ENCODE assay signal across 1 cellular context in the genomic region with DNA sequence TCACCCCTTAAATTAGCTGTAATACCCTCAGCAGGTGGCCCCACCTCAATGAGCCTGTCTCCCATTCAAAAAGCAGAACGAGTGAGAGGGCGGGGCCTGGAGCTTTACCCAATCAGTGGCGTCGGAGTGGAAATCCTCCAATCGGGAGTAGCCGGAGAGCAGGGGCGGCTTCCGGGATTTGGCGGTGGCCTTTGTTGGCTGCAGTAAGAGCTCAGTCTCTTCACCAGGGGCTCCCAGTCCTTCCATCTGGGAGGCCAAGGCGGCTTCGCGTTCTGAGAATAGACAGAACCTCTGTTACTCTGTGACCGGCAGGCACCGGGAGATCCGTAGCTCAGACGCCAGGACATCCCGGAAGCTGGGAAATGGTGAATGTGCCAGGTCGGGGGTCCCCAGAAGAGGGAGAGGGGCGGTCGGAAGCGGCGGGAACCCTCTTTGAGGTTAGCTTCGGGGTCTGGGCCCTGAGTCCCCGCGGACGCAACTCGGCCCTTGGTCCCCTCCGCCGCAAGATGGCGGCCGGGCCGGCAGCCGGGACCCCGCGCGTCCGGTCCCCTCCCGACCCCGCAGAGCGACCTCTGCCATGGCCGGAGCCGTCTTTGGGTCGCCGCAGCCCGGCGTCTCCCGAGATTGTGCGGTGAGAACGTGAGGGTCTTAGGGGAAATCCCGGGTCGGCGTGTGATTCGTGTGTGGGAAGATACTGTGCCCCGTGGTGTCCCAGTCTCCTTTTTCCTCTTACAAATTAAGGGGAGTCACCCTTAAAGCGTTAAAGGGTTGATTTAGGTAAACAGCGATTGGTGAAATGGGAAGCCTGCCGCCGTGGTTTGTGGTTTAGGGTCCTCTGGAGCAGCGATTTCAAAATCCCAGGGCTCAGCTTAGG.
A peak's percentile ranks its signal among the peaks of the same experiment; 100 is the strongest.
TF ChIP-seq lines count a peak whose summit lies in the region.

No MANE protein-coding gene starts in this region.

TF ChIP-seq in HepG2, 621 proteins besides CTCF, POLR2A, EP300 and RAD21 (continued from another document and continues in another):
- TF ChIP-seq ATF2 (CRISPR knock-in tag; IDR thresholded peaks at IDR 0.05) (0 out of 2 replicates have a peak, but pooled peaks have one; percentile 52), NFYC (CRISPR knock-in tag; IDR thresholded peaks at IDR 0.05) (peak; percentile 94), ZNF790 (CRISPR knock-in tag; IDR thresholded peaks at IDR 0.05; ENCODE audit: borderline replicate concordance) (peak; percentile 87; the same call in 1 of the 2 replicates), THAP8 (CRISPR knock-in tag; IDR thresholded peaks at IDR 0.05; ENCODE audit: borderline replicate concordance) (no peak), NCOA2 (CRISPR knock-in tag; IDR thresholded peaks at IDR 0.05) (peak; percentile 72; the same call in 1 of the 2 replicates), MYC (CRISPR knock-in tag; IDR thresholded peaks at IDR 0.05; ENCODE audit: borderline replicate concordance) (peak; percentile 69; the same call in 1 of the 2 replicates), PREB (CRISPR knock-in tag; IDR thresholded peaks at IDR 0.05) (no peak), KLF13 (CRISPR knock-in tag; IDR thresholded peaks at IDR 0.05) (no peak), MLLT10 (CRISPR knock-in tag; IDR thresholded peaks at IDR 0.05) (no peak), CBX5 (CRISPR knock-in tag; IDR thresholded peaks at IDR 0.05; ENCODE audit: borderline replicate concordance) (no peak; the same call in 1 of the 2 replicates), ATF1 (CRISPR knock-in tag; IDR thresholded peaks at IDR 0.05) (no peak), ZNF550 (CRISPR knock-in tag; IDR thresholded peaks at IDR 0.05; ENCODE audit: borderline replicate concordance) (no peak), ZNF788 (CRISPR knock-in tag; IDR thresholded peaks at IDR 0.05; ENCODE audit: borderline replicate concordance) (peak; percentile 78; the same call in 1 of the 2 replicates), RELA (CRISPR knock-in tag; IDR thresholded peaks at IDR 0.05) (peak; percentile 20; the same call in 1 of the 2 replicates), ZNF510 (CRISPR knock-in tag; IDR thresholded peaks at IDR 0.05; ENCODE audit: low read depth) (peak; percentile 74; the same call in 1 of the 2 replicates), ARNTL (CRISPR knock-in tag; IDR thresholded peaks at IDR 0.05) (peak; percentile 85; the same call in 1 of the 2 replicates), RBFOX2 (IDR thresholded peaks at IDR 0.05; ENCODE audit: low read depth, low read length) (peak; percentile 85), TFAP4 (IDR thresholded peaks at IDR 0.05; ENCODE audit: borderline replicate concordance, low read depth) (peak; percentile 50; the same call in 1 of the 2 replicates), CEBPB (IDR thresholded peaks at IDR 0.05; ENCODE audit: borderline replicate concordance, low read depth, low read length) (no peak), ZC3H13 (CRISPR knock-in tag; IDR thresholded peaks at IDR 0.05) (peak; percentile 99), ZNF296 (CRISPR knock-in tag; conservative IDR thresholded peaks at IDR 0.05) (peak; percentile 85), SIN3B (IDR thresholded peaks at IDR 0.05; ENCODE audit: low read length) (0 out of 2 replicates have a peak, but pooled peaks have one; percentile 31), ZNF644 (CRISPR knock-in tag; IDR thresholded peaks at IDR 0.05; ENCODE audit: low read depth) (no peak; the same call in 1 of the 2 replicates), KLF12 (CRISPR knock-in tag; IDR thresholded peaks at IDR 0.05; ENCODE audit: borderline replicate concordance) (peak; percentile 97), SCMH1 (CRISPR knock-in tag; IDR thresholded peaks at IDR 0.05; ENCODE audit: borderline replicate concordance) (no peak), ZBTB10 (CRISPR knock-in tag; IDR thresholded peaks at IDR 0.05; ENCODE audit: borderline replicate concordance) (peak; percentile 93), PRMT3 (CRISPR knock-in tag; IDR thresholded peaks at IDR 0.05; ENCODE audit: borderline replicate concordance, low read depth) (no peak), ZNF619 (CRISPR knock-in tag; IDR thresholded peaks at IDR 0.05) (0 out of 2 replicates have a peak, but pooled peaks have one; percentile 19), HNF4A (CRISPR knock-in tag; IDR thresholded peaks at IDR 0.05) (peak; percentile 42; the same call in 1 of the 2 replicates)
- TF ChIP-seq, protein P1, sequence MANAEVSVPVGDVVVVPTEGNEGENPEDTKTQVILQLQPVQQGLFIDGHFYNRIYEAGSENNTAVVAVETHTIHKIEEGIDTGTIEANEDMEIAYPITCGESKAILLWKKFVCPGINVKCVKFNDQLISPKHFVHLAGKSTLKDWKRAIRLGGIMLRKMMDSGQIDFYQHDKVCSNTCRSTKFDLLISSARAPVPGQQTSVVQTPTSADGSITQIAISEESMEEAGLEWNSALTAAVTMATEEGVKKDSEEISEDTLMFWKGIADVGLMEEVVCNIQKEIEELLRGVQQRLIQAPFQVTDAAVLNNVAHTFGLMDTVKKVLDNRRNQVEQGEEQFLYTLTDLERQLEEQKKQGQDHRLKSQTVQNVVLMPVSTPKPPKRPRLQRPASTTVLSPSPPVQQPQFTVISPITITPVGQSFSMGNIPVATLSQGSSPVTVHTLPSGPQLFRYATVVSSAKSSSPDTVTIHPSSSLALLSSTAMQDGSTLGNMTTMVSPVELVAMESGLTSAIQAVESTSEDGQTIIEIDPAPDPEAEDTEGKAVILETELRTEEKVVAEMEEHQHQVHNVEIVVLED (CRISPR knock-in tag; IDR thresholded peaks at IDR 0.05; ENCODE audit: borderline replicate concordance) = peak; percentile 34; the same call in 1 of the 2 replicates
- TF ChIP-seq, protein P2, sequence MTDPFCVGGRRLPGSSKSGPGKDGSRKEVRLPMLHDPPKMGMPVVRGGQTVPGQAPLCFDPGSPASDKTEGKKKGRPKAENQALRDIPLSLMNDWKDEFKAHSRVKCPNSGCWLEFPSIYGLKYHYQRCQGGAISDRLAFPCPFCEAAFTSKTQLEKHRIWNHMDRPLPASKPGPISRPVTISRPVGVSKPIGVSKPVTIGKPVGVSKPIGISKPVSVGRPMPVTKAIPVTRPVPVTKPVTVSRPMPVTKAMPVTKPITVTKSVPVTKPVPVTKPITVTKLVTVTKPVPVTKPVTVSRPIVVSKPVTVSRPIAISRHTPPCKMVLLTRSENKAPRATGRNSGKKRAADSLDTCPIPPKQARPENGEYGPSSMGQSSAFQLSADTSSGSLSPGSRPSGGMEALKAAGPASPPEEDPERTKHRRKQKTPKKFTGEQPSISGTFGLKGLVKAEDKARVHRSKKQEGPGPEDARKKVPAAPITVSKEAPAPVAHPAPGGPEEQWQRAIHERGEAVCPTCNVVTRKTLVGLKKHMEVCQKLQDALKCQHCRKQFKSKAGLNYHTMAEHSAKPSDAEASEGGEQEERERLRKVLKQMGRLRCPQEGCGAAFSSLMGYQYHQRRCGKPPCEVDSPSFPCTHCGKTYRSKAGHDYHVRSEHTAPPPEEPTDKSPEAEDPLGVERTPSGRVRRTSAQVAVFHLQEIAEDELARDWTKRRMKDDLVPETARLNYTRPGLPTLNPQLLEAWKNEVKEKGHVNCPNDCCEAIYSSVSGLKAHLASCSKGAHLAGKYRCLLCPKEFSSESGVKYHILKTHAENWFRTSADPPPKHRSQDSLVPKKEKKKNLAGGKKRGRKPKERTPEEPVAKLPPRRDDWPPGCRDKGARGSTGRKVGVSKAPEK (CRISPR knock-in tag; IDR thresholded peaks at IDR 0.05; ENCODE audit: borderline replicate concordance) = no peak
- TF ChIP-seq, protein P3, sequence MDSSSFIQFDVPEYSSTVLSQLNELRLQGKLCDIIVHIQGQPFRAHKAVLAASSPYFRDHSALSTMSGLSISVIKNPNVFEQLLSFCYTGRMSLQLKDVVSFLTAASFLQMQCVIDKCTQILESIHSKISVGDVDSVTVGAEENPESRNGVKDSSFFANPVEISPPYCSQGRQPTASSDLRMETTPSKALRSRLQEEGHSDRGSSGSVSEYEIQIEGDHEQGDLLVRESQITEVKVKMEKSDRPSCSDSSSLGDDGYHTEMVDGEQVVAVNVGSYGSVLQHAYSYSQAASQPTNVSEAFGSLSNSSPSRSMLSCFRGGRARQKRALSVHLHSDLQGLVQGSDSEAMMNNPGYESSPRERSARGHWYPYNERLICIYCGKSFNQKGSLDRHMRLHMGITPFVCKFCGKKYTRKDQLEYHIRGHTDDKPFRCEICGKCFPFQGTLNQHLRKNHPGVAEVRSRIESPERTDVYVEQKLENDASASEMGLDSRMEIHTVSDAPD (CRISPR knock-in tag; IDR thresholded peaks at IDR 0.05) = peak; percentile 36; the same call in 1 of the 2 replicates
- TF ChIP-seq, protein P4, sequence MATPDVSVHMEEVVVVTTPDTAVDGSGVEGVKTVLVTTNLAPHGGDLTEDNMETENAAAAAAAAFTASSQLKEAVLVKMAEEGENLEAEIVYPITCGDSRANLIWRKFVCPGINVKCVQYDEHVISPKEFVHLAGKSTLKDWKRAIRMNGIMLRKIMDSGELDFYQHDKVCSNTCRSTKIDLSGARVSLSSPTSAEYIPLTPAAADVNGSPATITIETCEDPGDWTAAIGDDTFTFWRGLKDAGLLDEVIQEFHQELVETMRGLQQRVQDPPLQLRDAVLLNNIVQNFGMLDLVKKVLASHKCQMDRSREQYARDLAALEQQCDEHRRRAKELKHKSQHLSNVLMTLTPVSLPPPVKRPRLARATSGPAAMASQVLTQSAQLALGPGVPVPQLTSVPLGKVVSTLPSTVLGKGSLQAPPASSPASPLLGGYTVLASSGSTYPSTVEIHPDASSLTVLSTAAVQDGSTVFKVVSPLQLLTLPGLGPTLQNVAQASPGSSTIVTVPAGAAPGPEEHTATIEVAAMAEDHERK (CRISPR knock-in tag; IDR thresholded peaks at IDR 0.05; ENCODE audit: low read depth) = no peak
- TF ChIP-seq, protein P5, sequence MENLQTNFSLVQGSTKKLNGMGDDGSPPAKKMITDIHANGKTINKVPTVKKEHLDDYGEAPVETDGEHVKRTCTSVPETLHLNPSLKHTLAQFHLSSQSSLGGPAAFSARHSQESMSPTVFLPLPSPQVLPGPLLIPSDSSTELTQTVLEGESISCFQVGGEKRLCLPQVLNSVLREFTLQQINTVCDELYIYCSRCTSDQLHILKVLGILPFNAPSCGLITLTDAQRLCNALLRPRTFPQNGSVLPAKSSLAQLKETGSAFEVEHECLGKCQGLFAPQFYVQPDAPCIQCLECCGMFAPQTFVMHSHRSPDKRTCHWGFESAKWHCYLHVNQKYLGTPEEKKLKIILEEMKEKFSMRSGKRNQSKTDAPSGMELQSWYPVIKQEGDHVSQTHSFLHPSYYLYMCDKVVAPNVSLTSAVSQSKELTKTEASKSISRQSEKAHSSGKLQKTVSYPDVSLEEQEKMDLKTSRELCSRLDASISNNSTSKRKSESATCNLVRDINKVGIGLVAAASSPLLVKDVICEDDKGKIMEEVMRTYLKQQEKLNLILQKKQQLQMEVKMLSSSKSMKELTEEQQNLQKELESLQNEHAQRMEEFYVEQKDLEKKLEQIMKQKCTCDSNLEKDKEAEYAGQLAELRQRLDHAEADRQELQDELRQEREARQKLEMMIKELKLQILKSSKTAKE (CRISPR knock-in tag; IDR thresholded peaks at IDR 0.05; ENCODE audit: borderline replicate concordance) = no peak
